ENCODE assay signal across 23 cellular contexts in the genomic region with DNA sequence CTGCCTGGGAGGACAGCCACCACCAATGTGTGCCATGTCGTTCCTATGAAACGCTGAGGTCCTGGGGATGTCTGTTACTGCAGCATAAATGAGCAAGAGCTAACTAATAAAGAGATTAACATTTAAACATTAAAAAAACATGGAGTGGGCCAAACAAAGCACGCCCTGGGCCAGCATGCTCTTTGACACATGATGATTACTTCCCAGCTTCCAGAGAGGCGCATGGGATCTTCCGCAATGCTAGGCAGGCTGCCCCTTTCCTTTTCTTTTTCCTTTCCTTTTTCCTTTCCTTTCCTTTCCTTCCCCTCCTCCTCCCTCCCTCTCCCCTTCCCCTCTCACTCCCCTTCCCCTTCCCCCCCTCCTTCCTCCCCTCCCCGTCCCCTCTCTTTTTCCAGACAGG.
"Had no signal": no experiment of that assay in that cellular context is flagged by ENCODE, and none has a peak within 500 bp of the region (broad histone marks: within the 10 kb centered on the region; RNA-seq: fewer than 3 reads in every experiment).

No MANE protein-coding gene starts in this region.

- H3K27ac ChIP-seq: esophagus squamous epithelium, left lung, lower lobe of right lung had no signal

- H3K27me3 ChIP-seq: gastrocnemius medialis had no signal

- H3K36me3 Mint-ChIP-seq: mesothelial cell of epicardium, naive B cell had no signal

- H3K9me3 ChIP-seq: esophagus squamous epithelium, gastrocnemius medialis, heart right ventricle, left lung, lower lobe of right lung, mucosa of descending colon had no signal

- DNase-seq: cortex of kidney; effector CD4-positive, alpha-beta T cell; effector memory CD4-positive, alpha-beta T cell; esophagus squamous epithelium; foreskin fibroblast; foreskin melanocyte; gastrocnemius medialis; glutamatergic neuron; heart right ventricle; hippocampal formation; left cardiac atrium; left lung; left ventricle myocardium superior; lower lobe of right lung; mesenchymal stem cell; mucosa of descending colon; naive B cell had no signal

- FAIRE-seq: colon, endothelial cell of umbilical vein, islet of Langerhans, keratinocyte had no signal

- H3K27ac Mint-ChIP-seq: dendritic cell treated with granulocyte-macrophage colony-stimulating factor and Interleukin-4, amounts not matched to agents 40 ng/mL and 50 ng/mL, for 4 days; mesothelial cell of epicardium; naive B cell had no signal

- H3K4me3 Mint-ChIP-seq: dendritic cell treated with granulocyte-macrophage colony-stimulating factor and Interleukin-4, amounts not matched to agents 40 ng/mL and 50 ng/mL, for 4 days; mesothelial cell of epicardium; naive B cell had no signal

- ATAC-seq: gastrocnemius medialis, heart right ventricle, left cardiac atrium, left lung, left ventricle myocardium superior, lower lobe of right lung, mucosa of descending colon had no signal

- H3K4me1 Mint-ChIP-seq: naive B cell had no signal

- H3K9me3 Mint-ChIP-seq: mesothelial cell of epicardium, naive B cell had no signal

- H3K36me3 ChIP-seq: esophagus squamous epithelium, gastrocnemius medialis, heart right ventricle, left lung, lower lobe of right lung had no signal

- H3K4me3 ChIP-seq: esophagus squamous epithelium, gastrocnemius medialis, heart right ventricle, left lung, lower lobe of right lung, mucosa of descending colon had no signal
